1 cellular context compared by ENCODE assay signal in the genomic region with DNA sequence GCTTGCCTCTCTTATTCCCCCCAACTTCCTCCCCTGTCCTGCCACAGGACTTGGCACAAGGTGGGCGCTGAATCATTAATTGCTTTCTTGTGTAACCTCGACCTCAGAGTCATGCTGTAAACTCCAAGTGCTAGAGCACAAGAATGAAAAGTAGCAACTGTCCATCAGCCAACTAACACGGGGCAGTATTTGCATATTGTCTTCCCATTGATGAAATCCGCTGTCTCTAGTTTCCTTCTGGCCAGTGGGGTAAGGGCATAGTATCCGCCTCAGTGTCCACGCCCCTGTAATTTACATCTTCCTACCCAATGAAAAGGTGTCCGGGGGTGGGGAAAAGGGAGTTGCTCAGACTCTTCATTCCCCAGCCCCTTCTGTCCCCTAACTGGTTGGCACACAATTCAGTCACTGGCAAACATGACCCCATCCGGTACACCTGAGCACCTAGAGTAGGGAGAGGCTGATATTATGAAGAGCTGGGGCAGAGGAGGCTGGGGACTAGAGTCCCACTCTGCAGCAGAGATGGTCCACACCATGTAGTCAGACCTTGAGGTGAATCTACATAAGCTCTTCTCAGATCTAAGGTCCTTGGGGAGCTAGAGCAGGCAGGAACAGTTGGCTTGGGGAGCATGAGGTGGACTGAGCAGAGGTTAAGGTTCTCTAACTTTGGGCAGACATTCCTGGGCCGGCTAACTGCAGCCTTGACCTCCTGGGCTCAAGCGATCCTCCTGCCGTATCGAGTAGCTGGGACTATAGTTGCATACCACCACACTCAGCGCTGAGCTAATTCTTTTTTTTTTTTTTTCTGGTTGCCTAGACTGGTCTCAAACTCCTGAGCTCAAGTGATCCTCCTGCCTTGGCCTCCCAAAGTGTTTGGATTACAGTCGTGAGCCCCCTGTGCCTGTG.
TF ChIP-seq lines count a peak whose summit lies in the region.

No MANE protein-coding gene starts in this region.

TF ChIP-seq in HEK293, 187 proteins besides CTCF, POLR2A, EP300 and RAD21 (continued from another document and continues in another):
- TF ChIP-seq, protein P1, sequence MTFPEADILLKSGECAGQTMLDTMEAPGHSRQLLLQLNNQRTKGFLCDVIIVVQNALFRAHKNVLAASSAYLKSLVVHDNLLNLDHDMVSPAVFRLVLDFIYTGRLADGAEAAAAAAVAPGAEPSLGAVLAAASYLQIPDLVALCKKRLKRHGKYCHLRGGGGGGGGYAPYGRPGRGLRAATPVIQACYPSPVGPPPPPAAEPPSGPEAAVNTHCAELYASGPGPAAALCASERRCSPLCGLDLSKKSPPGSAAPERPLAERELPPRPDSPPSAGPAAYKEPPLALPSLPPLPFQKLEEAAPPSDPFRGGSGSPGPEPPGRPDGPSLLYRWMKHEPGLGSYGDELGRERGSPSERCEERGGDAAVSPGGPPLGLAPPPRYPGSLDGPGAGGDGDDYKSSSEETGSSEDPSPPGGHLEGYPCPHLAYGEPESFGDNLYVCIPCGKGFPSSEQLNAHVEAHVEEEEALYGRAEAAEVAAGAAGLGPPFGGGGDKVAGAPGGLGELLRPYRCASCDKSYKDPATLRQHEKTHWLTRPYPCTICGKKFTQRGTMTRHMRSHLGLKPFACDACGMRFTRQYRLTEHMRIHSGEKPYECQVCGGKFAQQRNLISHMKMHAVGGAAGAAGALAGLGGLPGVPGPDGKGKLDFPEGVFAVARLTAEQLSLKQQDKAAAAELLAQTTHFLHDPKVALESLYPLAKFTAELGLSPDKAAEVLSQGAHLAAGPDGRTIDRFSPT (tag by site-specific recombination; IDR thresholded peaks at IDR 0.05) = no peak
- no peak for TF ChIP-seq ZNF138 (tag by site-specific recombination; IDR thresholded peaks at IDR 0.05; ENCODE audit: borderline replicate concordance)
- TF ChIP-seq, protein P2, sequence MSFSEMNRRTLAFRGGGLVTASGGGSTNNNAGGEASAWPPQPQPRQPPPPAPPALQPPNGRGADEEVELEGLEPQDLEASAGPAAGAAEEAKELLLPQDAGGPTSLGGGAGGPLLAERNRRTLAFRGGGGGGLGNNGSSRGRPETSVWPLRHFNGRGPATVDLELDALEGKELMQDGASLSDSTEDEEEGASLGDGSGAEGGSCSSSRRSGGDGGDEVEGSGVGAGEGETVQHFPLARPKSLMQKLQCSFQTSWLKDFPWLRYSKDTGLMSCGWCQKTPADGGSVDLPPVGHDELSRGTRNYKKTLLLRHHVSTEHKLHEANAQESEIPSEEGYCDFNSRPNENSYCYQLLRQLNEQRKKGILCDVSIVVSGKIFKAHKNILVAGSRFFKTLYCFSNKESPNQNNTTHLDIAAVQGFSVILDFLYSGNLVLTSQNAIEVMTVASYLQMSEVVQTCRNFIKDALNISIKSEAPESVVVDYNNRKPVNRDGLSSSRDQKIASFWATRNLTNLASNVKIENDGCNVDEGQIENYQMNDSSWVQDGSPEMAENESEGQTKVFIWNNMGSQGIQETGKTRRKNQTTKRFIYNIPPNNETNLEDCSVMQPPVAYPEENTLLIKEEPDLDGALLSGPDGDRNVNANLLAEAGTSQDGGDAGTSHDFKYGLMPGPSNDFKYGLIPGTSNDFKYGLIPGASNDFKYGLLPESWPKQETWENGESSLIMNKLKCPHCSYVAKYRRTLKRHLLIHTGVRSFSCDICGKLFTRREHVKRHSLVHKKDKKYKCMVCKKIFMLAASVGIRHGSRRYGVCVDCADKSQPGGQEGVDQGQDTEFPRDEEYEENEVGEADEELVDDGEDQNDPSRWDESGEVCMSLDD (tag by site-specific recombination; IDR thresholded peaks at IDR 0.05) = no peak
- TF ChIP-seq PRDM1 (tag by site-specific recombination; IDR thresholded peaks at IDR 0.05) = no peak
- TF ChIP-seq ZNF211 (tag by site-specific recombination; IDR thresholded peaks at IDR 0.05; ENCODE audit: low read depth) = no peak
- TF ChIP-seq ZNF629 (tag by site-specific recombination; IDR thresholded peaks at IDR 0.05) = no peak
- TF ChIP-seq BCL11B (tag by site-specific recombination; IDR thresholded peaks at IDR 0.05; ENCODE audit: low read depth) = no peak
- TF ChIP-seq ZBTB48 (tag by site-specific recombination; IDR thresholded peaks at IDR 0.05) = 0 out of 2 replicates have a peak, but pooled peaks have one; percentile 13
- no peak; the same call in 1 of the 2 replicates for TF ChIP-seq KLF9 (tag by site-specific recombination; IDR thresholded peaks at IDR 0.05; ENCODE audit: low read depth)
- no peak for TF ChIP-seq ZNF830 (tag by site-specific recombination; IDR thresholded peaks at IDR 0.05; ENCODE audit: low read depth)
- TF ChIP-seq, protein P3, sequence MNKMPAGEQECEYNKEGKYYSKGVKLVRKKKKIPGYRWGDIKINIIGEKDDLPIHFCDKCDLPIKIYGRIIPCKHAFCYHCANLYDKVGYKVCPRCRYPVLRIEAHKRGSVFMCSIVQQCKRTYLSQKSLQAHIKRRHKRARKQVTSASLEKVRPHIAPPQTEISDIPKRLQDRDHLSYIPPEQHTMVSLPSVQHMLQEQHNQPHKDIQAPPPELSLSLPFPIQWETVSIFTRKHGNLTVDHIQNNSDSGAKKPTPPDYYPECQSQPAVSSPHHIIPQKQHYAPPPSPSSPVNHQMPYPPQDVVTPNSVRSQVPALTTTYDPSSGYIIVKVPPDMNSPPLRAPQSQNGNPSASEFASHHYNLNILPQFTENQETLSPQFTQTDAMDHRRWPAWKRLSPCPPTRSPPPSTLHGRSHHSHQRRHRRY (tag by site-specific recombination; IDR thresholded peaks at IDR 0.05) = no peak
- TF ChIP-seq ZNF510 (tag by site-specific recombination; IDR thresholded peaks at IDR 0.05; ENCODE audit: insufficient replicate concordance) = no peak
- no peak for TF ChIP-seq ZNF600 (tag by site-specific recombination; IDR thresholded peaks at IDR 0.05)
- TF ChIP-seq MYNN (tag by site-specific recombination; IDR thresholded peaks at IDR 0.05; ENCODE audit: borderline replicate concordance) = no peak
- no peak for TF ChIP-seq ZNF624 (tag by site-specific recombination; IDR thresholded peaks at IDR 0.05)
- TF ChIP-seq KLF7 (tag by site-specific recombination; IDR thresholded peaks at IDR 0.05; ENCODE audit: borderline replicate concordance) = no peak
- no peak for TF ChIP-seq ZNF133 (tag by site-specific recombination; IDR thresholded peaks at IDR 0.05)
- TF ChIP-seq MZF1 (tag by site-specific recombination; IDR thresholded peaks at IDR 0.05; ENCODE audit: borderline replicate concordance) = no peak
- no peak for TF ChIP-seq ZNF416 (tag by site-specific recombination; IDR thresholded peaks at IDR 0.05)
- TF ChIP-seq, protein P4, sequence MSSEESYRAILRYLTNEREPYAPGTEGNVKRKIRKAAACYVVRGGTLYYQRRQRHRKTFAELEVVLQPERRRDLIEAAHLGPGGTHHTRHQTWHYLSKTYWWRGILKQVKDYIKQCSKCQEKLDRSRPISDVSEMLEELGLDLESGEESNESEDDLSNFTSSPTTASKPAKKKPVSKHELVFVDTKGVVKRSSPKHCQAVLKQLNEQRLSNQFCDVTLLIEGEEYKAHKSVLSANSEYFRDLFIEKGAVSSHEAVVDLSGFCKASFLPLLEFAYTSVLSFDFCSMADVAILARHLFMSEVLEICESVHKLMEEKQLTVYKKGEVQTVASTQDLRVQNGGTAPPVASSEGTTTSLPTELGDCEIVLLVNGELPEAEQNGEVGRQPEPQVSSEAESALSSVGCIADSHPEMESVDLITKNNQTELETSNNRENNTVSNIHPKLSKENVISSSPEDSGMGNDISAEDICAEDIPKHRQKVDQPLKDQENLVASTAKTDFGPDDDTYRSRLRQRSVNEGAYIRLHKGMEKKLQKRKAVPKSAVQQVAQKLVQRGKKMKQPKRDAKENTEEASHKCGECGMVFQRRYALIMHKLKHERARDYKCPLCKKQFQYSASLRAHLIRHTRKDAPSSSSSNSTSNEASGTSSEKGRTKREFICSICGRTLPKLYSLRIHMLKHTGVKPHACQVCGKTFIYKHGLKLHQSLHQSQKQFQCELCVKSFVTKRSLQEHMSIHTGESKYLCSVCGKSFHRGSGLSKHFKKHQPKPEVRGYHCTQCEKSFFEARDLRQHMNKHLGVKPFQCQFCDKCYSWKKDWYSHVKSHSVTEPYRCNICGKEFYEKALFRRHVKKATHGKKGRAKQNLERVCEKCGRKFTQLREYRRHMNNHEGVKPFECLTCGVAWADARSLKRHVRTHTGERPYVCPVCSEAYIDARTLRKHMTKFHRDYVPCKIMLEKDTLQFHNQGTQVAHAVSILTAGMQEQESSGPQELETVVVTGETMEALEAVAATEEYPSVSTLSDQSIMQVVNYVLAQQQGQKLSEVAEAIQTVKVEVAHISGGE (tag by site-specific recombination; conservative IDR thresholded peaks at IDR 0.05; ENCODE audit: low read depth) = no peak
- TF ChIP-seq ZFP37 (tag by site-specific recombination; IDR thresholded peaks at IDR 0.05) = no peak
- no peak for TF ChIP-seq ZEB2 (tag by site-specific recombination; IDR thresholded peaks at IDR 0.05)
- TF ChIP-seq ZNF24 (tag by site-specific recombination; IDR thresholded peaks at IDR 0.05) = 0 out of 2 replicates have a peak, but pooled peaks have one; percentile 36
- TF ChIP-seq ZNF791 (tag by site-specific recombination; IDR thresholded peaks at IDR 0.05) = no peak
- TF ChIP-seq ZBTB44 (tag by site-specific recombination; IDR thresholded peaks at IDR 0.05) = no peak
- peak; percentile 80 for TF ChIP-seq SP2 (tag by site-specific recombination; IDR thresholded peaks at IDR 0.05)
- no peak for TF ChIP-seq ZNF707 (tag by site-specific recombination; IDR thresholded peaks at IDR 0.05)
- no peak for TF ChIP-seq EGR2 (tag by site-specific recombination; IDR thresholded peaks at IDR 0.05; ENCODE audit: low read depth)
- no peak for TF ChIP-seq ZNF114 (tag by site-specific recombination; IDR thresholded peaks at IDR 0.05)
- no peak for TF ChIP-seq PRDM4 (tag by site-specific recombination; IDR thresholded peaks at IDR 0.05)
- TF ChIP-seq ZNF202 (tag by site-specific recombination; IDR thresholded peaks at IDR 0.05; ENCODE audit: borderline replicate concordance) = no peak
- TF ChIP-seq ZNF146 (tag by site-specific recombination; IDR thresholded peaks at IDR 0.05) = no peak
- no peak for TF ChIP-seq ZNF560 (tag by site-specific recombination; IDR thresholded peaks at IDR 0.05; ENCODE audit: borderline replicate concordance)
- TF ChIP-seq PRDM6 (tag by site-specific recombination; IDR thresholded peaks at IDR 0.05) = no peak
- 0 out of 2 replicates have a peak, but pooled peaks have one; percentile 14 for TF ChIP-seq WT1 (tag by site-specific recombination; IDR thresholded peaks at IDR 0.05)
- peak; percentile 54 for TF ChIP-seq ZBTB17 (tag by site-specific recombination; IDR thresholded peaks at IDR 0.05)
